In genomic region chr11:118415739-118416068, GRCh38 we compare ENCODE assay signal across 9 cellular contexts. TPM values are rescaled to one million over a fixed set of nuclear protein-coding genes. Genes with fewer than 3 reads are reported as not detected.
A peak's percentile ranks its signal among the peaks of the same experiment; 100 is the strongest.
DNase-seq lines count a peak whose midpoint lies in the region; TF ChIP-seq lines count a peak whose summit lies in the region.
"Had no signal": no experiment of that assay in that cellular context is flagged by ENCODE, and none has a peak within 500 bp of the region (broad histone marks: within the 10 kb centered on the region; RNA-seq: fewer than 3 reads in every experiment).

No MANE protein-coding gene starts in this region.

- no TSS peak for BruUV-seq in mammary epithelial cell (replicated peaks; lab: Mats Ljungman, UMichigan)

- H4K20me1 ChIP-seq in mammary epithelial cell (ENCODE audit: insufficient read depth, low read length): no peaks in the 10 kb centered on the region

- no peaks in the 10 kb centered on the region for H3K27me3 ChIP-seq in mammary epithelial cell (ENCODE audit: insufficient read depth, low read length)

- dilution Hi-C loops in mammary epithelial cell (cut with HindIII; ENCODE audit: low sequenced_read_pairs): no loop called here

- no peak overlapping the region for H2AFZ ChIP-seq in mammary epithelial cell (ENCODE audit: low read depth, low read length)

- intact Hi-C loops in mammary epithelial cell (cut with micrococcal nuclease): loop anchor here (1.0 kb wide), 1 partner anchor 13 kb away; no protein-coding TSS in a partner anchor

- no peak overlapping the region for H3K4me2 ChIP-seq in mammary epithelial cell (ENCODE audit: insufficient read depth, low read depth, low read length)

- no peak overlapping the region for H3K9ac ChIP-seq in mammary epithelial cell (ENCODE audit: insufficient read depth, low read length)

- peaks cover 2% of the 10 kb centered on the region for H3K79me2 ChIP-seq in mammary epithelial cell (ENCODE audit: insufficient read depth, low read length)

- H3K9me3 ChIP-seq in mammary epithelial cell (replicated peaks; ENCODE audit: insufficient read depth, low read length): no peaks in the 10 kb centered on the region

- no peak for TF ChIP-seq CTCF in mammary epithelial cell (conservative IDR thresholded peaks at IDR 0.05 in 1 of 2, IDR thresholded peaks at IDR 0.05 in 1 of 2; ENCODE audit: extremely low read depth in 1 of 2, insufficient read depth in 1 of 2, low read depth in 1 of 2, low read length in 2 of 2)

- H3K36me3 ChIP-seq in mammary epithelial cell (ENCODE audit: insufficient read depth, low read length): no peaks in the 10 kb centered on the region

- CTCF ChIA-PET in mammary epithelial cell (lab: Charles Lee; ENCODE audit: low non-redundant PET): no interaction called here

- peaks cover 17% of the 10 kb centered on the region for H3K4me1 ChIP-seq in mammary epithelial cell (ENCODE audit: insufficient read depth, low read length)

- no peak overlapping the region for H3K27ac ChIP-seq in mammary epithelial cell (ENCODE audit: insufficient read depth, low read depth, low read length)

- no peak overlapping the region for H3K4me3 ChIP-seq in mammary epithelial cell (replicated peaks in 1 of 3; ENCODE audit: insufficient read depth in 1 of 3, low read depth in 2 of 3, low read length in 3 of 3)

- DNase-seq in SIG-M5 treated with dmso at 0.1 percent for 504 hours (lab: John Stamatoyannopoulos, UW; ENCODE audit: unreplicated experiment): peak; percentile 38
- no peak for DNase-seq in SIG-M5 (lab: John Stamatoyannopoulos, UW)
- peak; percentile 69 for DNase-seq in NCI-H2196 treated with DMSO at 0.1 percent for 48 hours (lab: John Stamatoyannopoulos, UW; ENCODE audit: unreplicated experiment)
- peak; percentile 85 for DNase-seq in mammary epithelial cell
- DNase-seq in medulla oblongata (ENCODE audit: extremely low spot score): peak; percentile 18
- DNase-seq in SKM-1 (lab: John Stamatoyannopoulos, UW; ENCODE audit: unreplicated experiment): no peak
- no peak for DNase-seq in NCI-H1694 treated with DMSO at 0.1 percent for 48 hours (lab: John Stamatoyannopoulos, UW)
- no peak for DNase-seq in midbrain (lab: John Stamatoyannopoulos, UW)
- DNase-seq: naive thymus-derived CD8-positive, alpha-beta T cell had no signal

- in situ Hi-C loops in mammary epithelial cell (cut with MboI; ENCODE audit: low sequenced_read_pairs in 2 of 2): no loop called here

RNA-seq across cellular contexts. Expression of gene ATP5MG, which starts 14.3 kb away (rescaled TPM):
- total RNA-seq in mammary epithelial cell: 100 to 1,000 TPM in 1 of 2 donors, 10 to 100 TPM in 1; 24.8 to 187 TPM
- polyA plus RNA-seq in mammary epithelial cell: 266 TPM
- polyA minus RNA-seq in mammary epithelial cell: 109 TPM

RNA-seq across cellular contexts. Expression of gene KMT2A, which starts 20.6 kb away (rescaled TPM):
- 10 to 100 TPM; 35.7 to 55.2 TPM for total RNA-seq in mammary epithelial cell
- polyA plus RNA-seq in mammary epithelial cell: 15.0 TPM
- 104 TPM for polyA minus RNA-seq in mammary epithelial cell

RNA-seq across cellular contexts. Expression of gene UBE4A, which starts 56.3 kb away (rescaled TPM):
- total RNA-seq in mammary epithelial cell: 10 to 100 TPM; 31.9 to 54.3 TPM
- polyA plus RNA-seq in mammary epithelial cell: 9.4 TPM
- polyA minus RNA-seq in mammary epithelial cell: 73.2 TPM

Comparison
In these comparisons a context has a peak if more than half of its experiments do, and no peak if none do; other contexts are left out.
1. DNase-seq: peak in SIG-M5 treated with dmso at 0.1 percent for 504 hours (single experiment), NCI-H2196 treated with DMSO at 0.1 percent for 48 hours (single experiment), mammary epithelial cell (single experiment) and medulla oblongata (single experiment); none in SIG-M5 (single experiment), SKM-1 (single experiment), NCI-H1694 treated with DMSO at 0.1 percent for 48 hours (single experiment) and midbrain (single experiment).